Comparison of ENCODE assay signal across 19 cellular contexts in genomic region chr2:143246815-143247744, GRCh38.
DNase-seq lines count a peak whose midpoint lies in the region; ATAC-seq and TF ChIP-seq lines count a peak whose summit lies in the region.
"Had no signal": no experiment of that assay in that cellular context is flagged by ENCODE, and none has a peak within 500 bp of the region (broad histone marks: within the 10 kb centered on the region; RNA-seq: fewer than 3 reads in every experiment).

No MANE protein-coding gene starts in this region.

- TF ChIP-seq POLR2A in heart left ventricle (IDR thresholded peaks at IDR 0.05) = no peak

- peak overlapping the region in 1 of 12 donors; percentile 29 for H3K4me3 ChIP-seq in heart left ventricle
- H3K4me3 ChIP-seq in neutrophil (ENCODE audit: low read depth in 1 of 2, low read length in 1 of 2) = no peak overlapping the region
- H3K4me3 ChIP-seq: esophagus squamous epithelium, left ventricle myocardium inferior, suprapubic skin had no signal

- H3K4me1 Mint-ChIP-seq in activated naive CD8-positive, alpha-beta T cell (ENCODE audit: low read depth) = peaks cover 37% of the 10 kb centered on the region

- H3K4me1 ChIP-seq in heart left ventricle (peaks cover 0 to 21% (median 0%) of the 10 kb centered on the region in 12 donors), neutrophil (ENCODE audit: control insufficient read depth in 1 of 2, insufficient read depth in 1 of 2, low read depth in 1 of 2, low read length in 1 of 2) (peaks cover 38 to 41% of the 10 kb centered on the region in 2 experiments)
- H3K4me1 ChIP-seq: esophagus squamous epithelium, left ventricle myocardium inferior, suprapubic skin had no signal

- H3K27me3 ChIP-seq in heart left ventricle (no peaks in the 10 kb centered on the region), neutrophil (no peaks in the 10 kb centered on the region)
- H3K27me3 ChIP-seq: esophagus squamous epithelium, suprapubic skin had no signal

- H3K4me3 Mint-ChIP-seq in activated naive CD8-positive, alpha-beta T cell = no peak overlapping the region

- DNase-seq in left ventricle myocardium superior (peak; percentile 23), heart left ventricle (no peak), T-helper 9 cell (peak; percentile 21), NCI-H2081 (lab: John Stamatoyannopoulos, UW) (no peak), NCI-H146 (lab: John Stamatoyannopoulos, UW) (no peak), GM13976 (ENCODE audit: low spot score) (no peak)
- DNase-seq: caudate nucleus; COR-L47; esophagus squamous epithelium; left ventricle myocardium inferior; MM.1S; NCI-H1694; NCI-H446; NK-92 treated with Interleukin-12 subunit alpha and Interleukin-12 subunit beta, amount 100 ng/mL, for 24 hours; WERI-Rb-1 had no signal

- H3K27ac Mint-ChIP-seq in activated naive CD8-positive, alpha-beta T cell = peak overlapping the region; percentile 81

- H3K27ac ChIP-seq in heart left ventricle (no peak overlapping the region), neutrophil (peak overlapping the region; percentile 81)
- H3K27ac ChIP-seq: esophagus squamous epithelium, left ventricle myocardium inferior, suprapubic skin, WERI-Rb-1 had no signal

- H3K9me3 Mint-ChIP-seq in activated naive CD8-positive, alpha-beta T cell (ENCODE audit: low read depth) = peaks cover 4% of the 10 kb centered on the region

- WGBS in heart left ventricle, 4 donors = 82 to 85% (median 84%) methylated on average over 10 of the region's 10 CpGs

- H3K27me3 Mint-ChIP-seq in activated naive CD8-positive, alpha-beta T cell = no peaks in the 10 kb centered on the region

- in situ Hi-C loops in GM13976 (cut with MboI; ENCODE audit: low sequenced_read_pairs, unreplicated experiment) = no loop called here

- peaks cover 10% of the 10 kb centered on the region for H3K36me3 Mint-ChIP-seq in activated naive CD8-positive, alpha-beta T cell

- no peak for ATAC-seq in left ventricle myocardium superior
- no peak for ATAC-seq in heart left ventricle
- ATAC-seq: HepG2 had no signal

- H3K36me3 ChIP-seq in heart left ventricle = no peaks in the 10 kb centered on the region
- H3K36me3 ChIP-seq in neutrophil = peaks cover 15% of the 10 kb centered on the region
- H3K36me3 ChIP-seq: esophagus squamous epithelium, left ventricle myocardium inferior, suprapubic skin, WERI-Rb-1 had no signal

- H3K9me3 ChIP-seq in heart left ventricle (no peaks in the 10 kb centered on the region), neutrophil (no peaks in the 10 kb centered on the region)
- H3K9me3 ChIP-seq: esophagus squamous epithelium, left ventricle myocardium inferior, suprapubic skin had no signal

- intact Hi-C loops in left ventricle myocardium superior (cut with micrococcal nuclease) (no loop called here), heart left ventricle (cut with DNase I) (no loop called here)

- no peak for TF ChIP-seq CTCF in heart left ventricle (IDR thresholded peaks at IDR 0.05)
- no peak for TF ChIP-seq CTCF in neutrophil (IDR thresholded peaks at IDR 0.05)
- TF ChIP-seq CTCF in GM13976 (IDR thresholded peaks at IDR 0.05; ENCODE audit: borderline replicate concordance, control extremely low read depth, extremely low read depth, insufficient read depth, missing control alignments) = no peak

Comparison
In these comparisons a context has a peak if more than half of its experiments do, and no peak if none do; other contexts are left out.
1. DNase-seq: peak in left ventricle myocardium superior (single experiment) and T-helper 9 cell (single experiment); none in heart left ventricle (0 of 5), NCI-H2081 (0 of 2), NCI-H146 (single experiment) and GM13976 (single experiment).